ENCODE assay signal across 16 cellular contexts in genomic region chr7:78151229-78151628, GRCh38.
DNase-seq lines count a peak whose midpoint lies in the region; ATAC-seq and TF ChIP-seq lines count a peak whose summit lies in the region.
"Had no signal": no experiment of that assay in that cellular context is flagged by ENCODE, and none has a peak within 500 bp of the region (broad histone marks: within the 10 kb centered on the region; RNA-seq: fewer than 3 reads in every experiment).

No MANE protein-coding gene starts in this region.

- H3K4ac ChIP-seq in neuronal stem cell (ENCODE audit: low read length), result no peak overlapping the region

- no peaks in the 10 kb centered on the region for H3K79me1 ChIP-seq in neuronal stem cell (ENCODE audit: low read depth, low read length)

- no peak overlapping the region for H3K4me3 ChIP-seq in fibroblast of the aortic adventitia (ENCODE audit: low read depth, low read length)
- H3K4me3 ChIP-seq in thoracic aorta, result no peak overlapping the region
- no peak overlapping the region for H3K4me3 ChIP-seq in neuronal stem cell (ENCODE audit: low read length in 2 of 2)

- no peak for TF ChIP-seq CTCF in fibroblast of the aortic adventitia (IDR thresholded peaks at IDR 0.05; ENCODE audit: insufficient read depth, low read length)
- no peak for TF ChIP-seq CTCF in thoracic aorta (IDR thresholded peaks at IDR 0.05)

- no peak overlapping the region for H2BK15ac ChIP-seq in neuronal stem cell (ENCODE audit: low read length)

- H3K36me3 ChIP-seq in thoracic aorta, result no peaks in the 10 kb centered on the region
- H3K36me3 ChIP-seq in neuronal stem cell (replicated peaks in 1 of 2; ENCODE audit: control insufficient read depth in 2 of 2, insufficient read depth in 2 of 2, low read length in 2 of 2), result no peaks in the 10 kb centered on the region

- H4K91ac ChIP-seq in neuronal stem cell (ENCODE audit: low read depth, low read length, poor library complexity), result no peak overlapping the region

- H2AK5ac ChIP-seq in neuronal stem cell (ENCODE audit: low read depth, low read length), result no peak overlapping the region

- WGBS in neuronal stem cell (ENCODE audit: extremely low coverage in 2 of 2, insufficient read length in 2 of 2, insufficient replicate concordance in 1 of 2), 2 donors, result no CpG with 5 or more reads among the region's 3 CpGs

- no peak overlapping the region for H3K14ac ChIP-seq in neuronal stem cell (ENCODE audit: low read length)

- H3K4me1 ChIP-seq in thoracic aorta (ENCODE audit: control insufficient read depth in 1 of 2, low read depth in 2 of 2) (peaks cover 9 to 34% of the 10 kb centered on the region in 2 donors), neuronal stem cell (ENCODE audit: control insufficient read depth in 2 of 2, insufficient read depth in 1 of 2, low read depth in 1 of 2, low read length in 2 of 2) (no peaks in the 10 kb centered on the region)

- H4K8ac ChIP-seq in neuronal stem cell (ENCODE audit: low read depth, low read length), result no peak overlapping the region

- H2AFZ ChIP-seq in neuronal stem cell (ENCODE audit: low read length), result no peak overlapping the region

- no peak overlapping the region for H3K27ac ChIP-seq in thoracic aorta
- no peak overlapping the region for H3K27ac ChIP-seq in neuronal stem cell (replicated peaks; ENCODE audit: low read length)

- H3K27me3 ChIP-seq in thoracic aorta (replicated peaks; ENCODE audit: insufficient read depth) (no peaks in the 10 kb centered on the region), neuronal stem cell (ENCODE audit: control insufficient read depth in 3 of 3, insufficient read depth in 3 of 3, low read depth in 1 of 3, low read length in 3 of 3) (no peaks in the 10 kb centered on the region)

- H3K9me3 ChIP-seq in thoracic aorta (no peaks in the 10 kb centered on the region), neuronal stem cell (replicated peaks in 1 of 2; ENCODE audit: control insufficient read depth in 2 of 2, insufficient read depth in 1 of 2, low read depth in 1 of 2, low read length in 2 of 2) (no peaks in the 10 kb centered on the region)

- H3K4me2 ChIP-seq in neuronal stem cell (ENCODE audit: insufficient read depth, low read length, poor library complexity, severe bottlenecking), result no peak overlapping the region

- H3K9ac ChIP-seq in neuronal stem cell (ENCODE audit: low read depth, low read length, poor library complexity), result no peak overlapping the region

- no peak overlapping the region for H2BK5ac ChIP-seq in neuronal stem cell (ENCODE audit: low read length)

- H3K23ac ChIP-seq in neuronal stem cell (ENCODE audit: low read depth, low read length, poor library complexity), result no peak overlapping the region

- H3K18ac ChIP-seq in neuronal stem cell (ENCODE audit: low read length), result no peak overlapping the region

- H2BK120ac ChIP-seq in neuronal stem cell (ENCODE audit: low read depth, low read length), result no peak overlapping the region

- ATAC-seq in thoracic aorta (ENCODE audit: insufficient number of reproducible peaks, low FRiP score, low read depth) (peak; percentile 57), GM18867 (IDR thresholded peaks at IDR 0.05; ENCODE audit: unreplicated experiment) (no peak), GM18511 (IDR thresholded peaks at IDR 0.05; ENCODE audit: unreplicated experiment) (no peak)
- ATAC-seq: esophagus mucosa, left colon had no signal

- no peak overlapping the region for H2BK12ac ChIP-seq in neuronal stem cell (ENCODE audit: low read length)

- peak; percentile 2 for DNase-seq in NCI-H2196 (lab: John Stamatoyannopoulos, UW; ENCODE audit: unreplicated experiment)
- DNase-seq in NCI-H2196 treated with DMSO at 0.1 percent for 48 hours (lab: John Stamatoyannopoulos, UW; ENCODE audit: unreplicated experiment), result no peak
- peak; percentile 72 for DNase-seq in NCI-H446 treated with DMSO at 0.1 percent for 48 hours (lab: John Stamatoyannopoulos, UW)
- DNase-seq in fibroblast of the aortic adventitia (ENCODE audit: low read depth), result peak; percentile 89
- DNase-seq in thoracic aorta (ENCODE audit: low spot score), result no peak
- DNase-seq in neuronal stem cell (ENCODE audit: low spot score), result no peak
- DNase-seq: activated B cell treated with CpG ODN at 0.5 μM for 24 hours; activated T-cell treated with anti-CD3 and anti-CD28 coated beads, Interleukin-2, amount 50 U/mL, for 1 hour; central memory CD4-positive, alpha-beta T cell; left colon; NCI-H345; SIG-M5; stimulated activated CD4-positive, alpha-beta T cell treated with anti-CD3 and anti-CD28 coated beads, Interleukin-4, amount 100 ng/mL, for 24 hours had no signal

Comparison
In these comparisons a context has a peak if more than half of its experiments do, and no peak if none do; other contexts are left out.
1. DNase-seq: peak in NCI-H2196 (single experiment), NCI-H446 treated with DMSO at 0.1 percent for 48 hours (single experiment) and fibroblast of the aortic adventitia (single experiment); none in NCI-H2196 treated with DMSO at 0.1 percent for 48 hours (single experiment), thoracic aorta (single experiment) and neuronal stem cell (single experiment).